1 cellular context compared by ENCODE assay signal in the genomic region with DNA sequence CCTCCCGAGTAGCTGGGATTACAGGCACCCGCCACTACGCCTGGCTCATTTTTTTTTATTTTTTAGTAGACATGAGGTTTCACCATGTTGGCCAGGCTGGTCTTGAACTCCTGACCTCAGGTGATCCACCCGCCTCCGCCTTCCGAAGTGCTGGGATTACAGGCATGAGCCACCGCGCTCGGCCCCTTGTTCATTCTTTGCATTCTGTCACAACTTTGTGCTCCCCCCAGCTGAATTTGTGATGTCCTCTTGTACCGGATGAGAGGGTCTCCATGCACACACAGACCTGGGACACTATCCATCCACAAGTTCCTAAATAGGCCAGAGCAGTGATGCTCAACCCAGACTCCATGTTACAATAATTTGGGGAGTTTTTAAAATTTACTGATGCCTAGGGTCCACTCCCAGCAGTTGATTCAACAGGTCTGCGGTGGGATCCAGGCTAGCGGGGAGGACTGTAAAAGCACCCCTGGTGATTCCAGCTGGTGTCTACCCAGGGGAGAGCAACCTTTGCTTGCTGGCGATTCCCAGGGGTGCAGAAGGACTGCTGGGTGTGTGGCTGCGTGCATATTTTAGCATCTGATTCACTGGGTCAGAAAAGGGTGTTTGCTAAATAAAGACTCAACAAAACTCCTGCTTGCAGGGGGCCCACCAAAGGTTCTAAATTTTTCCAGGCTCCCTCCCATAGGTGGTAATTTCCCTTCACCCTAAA.
TF ChIP-seq lines count a peak whose summit lies in the region.

No MANE protein-coding gene starts in this region.

TF ChIP-seq in IMR-90, 13 proteins besides CTCF, POLR2A, EP300 and RAD21:
- no peak for TF ChIP-seq RFX5 (IDR thresholded peaks at IDR 0.05; ENCODE audit: low read depth, low read length)
- TF ChIP-seq, protein P1, sequence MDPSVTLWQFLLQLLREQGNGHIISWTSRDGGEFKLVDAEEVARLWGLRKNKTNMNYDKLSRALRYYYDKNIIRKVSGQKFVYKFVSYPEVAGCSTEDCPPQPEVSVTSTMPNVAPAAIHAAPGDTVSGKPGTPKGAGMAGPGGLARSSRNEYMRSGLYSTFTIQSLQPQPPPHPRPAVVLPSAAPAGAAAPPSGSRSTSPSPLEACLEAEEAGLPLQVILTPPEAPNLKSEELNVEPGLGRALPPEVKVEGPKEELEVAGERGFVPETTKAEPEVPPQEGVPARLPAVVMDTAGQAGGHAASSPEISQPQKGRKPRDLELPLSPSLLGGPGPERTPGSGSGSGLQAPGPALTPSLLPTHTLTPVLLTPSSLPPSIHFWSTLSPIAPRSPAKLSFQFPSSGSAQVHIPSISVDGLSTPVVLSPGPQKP (IDR thresholded peaks at IDR 0.05; ENCODE audit: borderline replicate concordance, low read depth, low read length) = no peak
- no peak for TF ChIP-seq MXI1 (IDR thresholded peaks at IDR 0.05; ENCODE audit: borderline replicate concordance, low read depth, low read length)
- TF ChIP-seq, protein P2, sequence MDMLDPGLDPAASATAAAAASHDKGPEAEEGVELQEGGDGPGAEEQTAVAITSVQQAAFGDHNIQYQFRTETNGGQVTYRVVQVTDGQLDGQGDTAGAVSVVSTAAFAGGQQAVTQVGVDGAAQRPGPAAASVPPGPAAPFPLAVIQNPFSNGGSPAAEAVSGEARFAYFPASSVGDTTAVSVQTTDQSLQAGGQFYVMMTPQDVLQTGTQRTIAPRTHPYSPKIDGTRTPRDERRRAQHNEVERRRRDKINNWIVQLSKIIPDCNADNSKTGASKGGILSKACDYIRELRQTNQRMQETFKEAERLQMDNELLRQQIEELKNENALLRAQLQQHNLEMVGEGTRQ (IDR thresholded peaks at IDR 0.05; ENCODE audit: low read depth, low read length) = no peak
- no peak for TF ChIP-seq MAFK (IDR thresholded peaks at IDR 0.05; ENCODE audit: low read depth, low read length)
- TF ChIP-seq SMC3 (IDR thresholded peaks at IDR 0.05; ENCODE audit: low read depth, low read length) = no peak
- TF ChIP-seq BHLHE40 (IDR thresholded peaks at IDR 0.05; ENCODE audit: low read depth, low read length) = no peak
- no peak for TF ChIP-seq RCOR1 (IDR thresholded peaks at IDR 0.05; ENCODE audit: insufficient replicate concordance, low read length)
